ENCODE assay signal across 21 cellular contexts in genomic region chr11:118827118-118827517, GRCh38. TPM values are rescaled to one million over a fixed set of nuclear protein-coding genes. Genes with fewer than 3 reads are reported as not detected.
DNase-seq lines count a peak whose midpoint lies in the region; ATAC-seq and TF ChIP-seq lines count a peak whose summit lies in the region.
"Had no signal": no experiment of that assay in that cellular context is flagged by ENCODE, and none has a peak within 500 bp of the region (broad histone marks: within the 10 kb centered on the region; RNA-seq: fewer than 3 reads in every experiment).

No MANE protein-coding gene starts in this region.

- H4K20me1 ChIP-seq in OCI-LY7 (ENCODE audit: insufficient read depth, low read length), result no peaks in the 10 kb centered on the region
- H4K20me1 ChIP-seq: BLaER1 had no signal

- peaks cover 21% of the 10 kb centered on the region for H3K4me1 Mint-ChIP-seq in stimulated activated memory B cell treated with anti-CD40 and anti-IgM and Interleukin-4, amounts not matched to agents 10 μg/mL and 1 μg/mL and 100 μg/mL, for 72 hours
- no peaks in the 10 kb centered on the region for H3K4me1 Mint-ChIP-seq in progenitor cell of endocrine pancreas (ENCODE audit: low read depth)
- H3K4me1 Mint-ChIP-seq: CD14-positive monocyte; CD4-positive, alpha-beta memory T cell had no signal

- H3K36me3 Mint-ChIP-seq in stimulated activated memory B cell treated with anti-CD40 and anti-IgM and Interleukin-4, amounts not matched to agents 10 μg/mL and 1 μg/mL and 100 μg/mL, for 72 hours, result no peaks in the 10 kb centered on the region
- no peaks in the 10 kb centered on the region for H3K36me3 Mint-ChIP-seq in progenitor cell of endocrine pancreas (ENCODE audit: insufficient read depth)
- H3K36me3 Mint-ChIP-seq: CD14-positive monocyte; CD4-positive, alpha-beta memory T cell had no signal

- 0 out of 2 replicates have a peak overlapping the region, but pooled peaks have one; percentile 17 for H2AFZ ChIP-seq in OCI-LY7 (ENCODE audit: low read length)

- H3K27ac Mint-ChIP-seq in stimulated activated memory B cell treated with anti-CD40 and anti-IgM and Interleukin-4, amounts not matched to agents 10 μg/mL and 1 μg/mL and 100 μg/mL, for 72 hours, result peak overlapping the region; percentile 67
- no peak overlapping the region for H3K27ac Mint-ChIP-seq in progenitor cell of endocrine pancreas
- H3K27ac Mint-ChIP-seq: CD14-positive monocyte; CD4-positive, alpha-beta memory T cell; HFFc6 had no signal

- H3K4me3 Mint-ChIP-seq in stimulated activated memory B cell treated with anti-CD40 and anti-IgM and Interleukin-4, amounts not matched to agents 10 μg/mL and 1 μg/mL and 100 μg/mL, for 72 hours, result no peak overlapping the region
- H3K4me3 Mint-ChIP-seq in progenitor cell of endocrine pancreas (ENCODE audit: low read depth), result no peak overlapping the region
- H3K4me3 Mint-ChIP-seq: CD14-positive monocyte; CD4-positive, alpha-beta memory T cell; HFFc6 had no signal

- no peak overlapping the region for H3K4me3 ChIP-seq in OCI-LY7 (ENCODE audit: low read depth, low read length, poor library complexity, severe bottlenecking)
- H3K4me3 ChIP-seq: A549, BLaER1 had no signal

- TF ChIP-seq CTCF in OCI-LY7 (conservative IDR thresholded peaks at IDR 0.05; ENCODE audit: low read length) (no peak), progenitor cell of endocrine pancreas (IDR thresholded peaks at IDR 0.05; ENCODE audit: unreplicated experiment) (no peak)

- CTCF ChIA-PET in OCI-LY7 (lab: Charles Lee; ENCODE audit: unreplicated experiment), result no interaction called here

- no peaks in the 10 kb centered on the region for H3K9me2 ChIP-seq in OCI-LY7 (ENCODE audit: insufficient read depth, low read length)

- H3K27me3 Mint-ChIP-seq in stimulated activated memory B cell treated with anti-CD40 and anti-IgM and Interleukin-4, amounts not matched to agents 10 μg/mL and 1 μg/mL and 100 μg/mL, for 72 hours, result no peaks in the 10 kb centered on the region
- no peaks in the 10 kb centered on the region for H3K27me3 Mint-ChIP-seq in progenitor cell of endocrine pancreas
- H3K27me3 Mint-ChIP-seq: CD4-positive, alpha-beta memory T cell had no signal

- H3K4me2 ChIP-seq in OCI-LY7 (ENCODE audit: low read length), result no peak overlapping the region
- H3K4me2 ChIP-seq: A549, BLaER1 had no signal

- H3K27ac ChIP-seq in OCI-LY7 (ENCODE audit: low read depth, low read length, poor library complexity, severe bottlenecking), result no peak overlapping the region
- H3K27ac ChIP-seq: 22Rv1, A549, BLaER1 had no signal

- H3K79me2 ChIP-seq in OCI-LY7 (ENCODE audit: insufficient read depth, low read depth, low read length), result no peaks in the 10 kb centered on the region

- no TSS peak for BruUV-seq in OCI-LY7 (replicated peaks; lab: Mats Ljungman, UMichigan)

- intact Hi-C loops in OCI-LY7 (cut with micrococcal nuclease; ENCODE audit: unreplicated experiment), result no loop called here
- intact Hi-C loops in left colon (cut with DNase I, micrococcal nuclease), result no loop called here

- ATAC-seq in left colon, result peak; percentile 100
- ATAC-seq in stimulated activated memory B cell treated with anti-CD40 and anti-IgM and Interleukin-4, amounts not matched to agents 10 μg/mL and 1 μg/mL and 100 μg/mL, for 72 hours, result no peak
- ATAC-seq: A549, HCT116, HepG2 had no signal

- no peaks in the 10 kb centered on the region; the same call in 1 of the 2 replicates for H3K9me3 ChIP-seq in OCI-LY7 (ENCODE audit: low read length)
- H3K9me3 ChIP-seq: A549, BLaER1 had no signal

- peak; percentile 66 for DNase-seq in MV-4-11 (lab: John Stamatoyannopoulos, UW)
- no peak for DNase-seq in OCI-LY7 (ENCODE audit: low spot score)
- DNase-seq in left colon, result peak; percentile 34 to 51
- no peak for DNase-seq in AG20443 (ENCODE audit: low spot score)
- no peak for DNase-seq in activated gamma-delta T cell (lab: John Stamatoyannopoulos, UW)
- no peak for DNase-seq in progenitor cell of endocrine pancreas (ENCODE audit: low spot score, unreplicated experiment)
- DNase-seq: CD4-positive, alpha-beta memory T cell; DMS153; DMS79; GDM1; GOT3; H7; HFFc6 had no signal

- peaks cover 26% of the 10 kb centered on the region for H3K4me1 ChIP-seq in OCI-LY7 (ENCODE audit: insufficient read depth, low read length, poor library complexity, severe bottlenecking)
- H3K4me1 ChIP-seq: A549, BLaER1 had no signal

- H3K36me3 ChIP-seq in OCI-LY7 (ENCODE audit: insufficient read depth, low read length), result no peaks in the 10 kb centered on the region
- H3K36me3 ChIP-seq: BLaER1 had no signal

- no peaks in the 10 kb centered on the region for H3K9me3 Mint-ChIP-seq in stimulated activated memory B cell treated with anti-CD40 and anti-IgM and Interleukin-4, amounts not matched to agents 10 μg/mL and 1 μg/mL and 100 μg/mL, for 72 hours
- no peaks in the 10 kb centered on the region for H3K9me3 Mint-ChIP-seq in progenitor cell of endocrine pancreas (ENCODE audit: low read depth)
- H3K9me3 Mint-ChIP-seq: CD14-positive monocyte; CD4-positive, alpha-beta memory T cell; HFFc6 had no signal

- POLR2A ChIA-PET in OCI-LY7 (lab: Charles Lee), result interaction anchor here (0.7 to 3.1 kb wide), 5 partner anchors 25 to 468 kb away, joined by 3 to 11 read pairs (median 4); partner anchors contain the start of gene DDX6

RNA-seq across cellular contexts. Expression of gene DDX6, which starts 36.2 kb away (rescaled TPM):
- 46.5 and 55.0 TPM in 2 replicates for total RNA-seq in OCI-LY7 (2014; rRNA removed; shearing (Covaris generic))
- total RNA-seq in OCI-LY7 (2022) (128 and 142 TPM in 2 replicates), left colon (100 to 1,000 TPM in 1 of 2 donors, 10 to 100 TPM in 1; 96.3 to 100 TPM), progenitor cell of endocrine pancreas (181 and 188 TPM in 2 replicates)

RNA-seq across cellular contexts. Expression of gene CXCR5, which starts 56.6 kb away (rescaled TPM):
- 1.4 and 3.3 TPM in 2 replicates for total RNA-seq in OCI-LY7 (2014; rRNA removed; shearing (Covaris generic))
- total RNA-seq in OCI-LY7 (2022) (7.1 and 7.3 TPM in 2 replicates), left colon (under 1 TPM; 0.12 to 0.39 TPM), progenitor cell of endocrine pancreas (not detected in 2 replicates)
- total RNA-seq: Daoy, H7, HepG2 had no signal

Comparison
In these comparisons a context has a peak if more than half of its experiments do, and no peak if none do; other contexts are left out.
1. DNase-seq: peak in MV-4-11 (single experiment) and left colon (2 of 2); none in OCI-LY7 (single experiment), AG20443 (single experiment), activated gamma-delta T cell (single experiment) and progenitor cell of endocrine pancreas (single experiment).